Comparison of ENCODE assay signal across 17 cellular contexts in the genomic region with DNA sequence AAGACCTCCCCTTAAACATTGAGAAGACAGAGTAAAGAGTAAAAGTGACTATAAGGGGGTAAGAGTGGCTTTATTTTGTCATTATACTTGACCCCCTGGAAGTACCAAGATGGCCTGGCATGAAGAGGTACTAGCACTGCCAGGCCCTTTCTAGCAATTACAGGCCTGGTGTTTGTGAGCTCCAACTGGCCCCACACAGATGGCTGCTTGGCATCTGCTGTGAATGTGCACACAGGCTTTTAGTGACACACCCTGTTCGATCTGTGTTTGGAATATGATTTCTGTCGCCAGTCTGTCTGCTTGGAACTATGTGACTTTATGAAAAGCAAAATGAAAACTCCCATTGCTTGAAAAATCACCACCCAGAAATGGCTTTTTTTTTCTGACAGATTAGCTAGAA.
"Had no signal": no experiment of that assay in that cellular context is flagged by ENCODE, and none has a peak within 500 bp of the region (broad histone marks: within the 10 kb centered on the region; RNA-seq: fewer than 3 reads in every experiment).

No MANE protein-coding gene starts in this region.

- H3K27ac Mint-ChIP-seq: activated CD8-positive, alpha-beta T cell treated with anti-CD3 and anti-CD28 coated beads for 36 hours; activated naive CD8-positive, alpha-beta T cell; activated T-cell treated with anti-CD3 and anti-CD28 coated beads, Interleukin-2, amount 50 U/mL, for 72 hours; dendritic cell treated with granulocyte-macrophage colony-stimulating factor and Interleukin-4, amounts not matched to agents 40 ng/mL and 50 ng/mL, for 4 days; effector memory CD8-positive, alpha-beta T cell; naive thymus-derived CD4-positive, alpha-beta T cell; stimulated activated effector memory CD8-positive, alpha-beta T cell treated with anti-CD3 and anti-CD28 coated beads, Interleukin-12 subunit alpha, Interleukin-12 subunit beta, amount 100 ng/mL, for 72 hours; WTC11 had no signal

- ATAC-seq: activated CD8-positive, alpha-beta T cell treated with anti-CD3 and anti-CD28 coated beads for 36 hours; activated T-cell treated with anti-CD3 and anti-CD28 coated beads, Interleukin-2, amount 50 U/mL, for 72 hours; body of pancreas; effector memory CD8-positive, alpha-beta T cell; heart left ventricle; naive thymus-derived CD4-positive, alpha-beta T cell; pancreas; stimulated activated effector memory CD8-positive, alpha-beta T cell treated with anti-CD3 and anti-CD28 coated beads, Interleukin-12 subunit alpha, Interleukin-12 subunit beta, amount 100 ng/mL, for 72 hours; WTC11 had no signal

- DNase-seq: activated CD4-positive, alpha-beta T cell treated with anti-CD3 and anti-CD28 coated beads for 4 hours; activated CD8-positive, alpha-beta T cell treated with anti-CD3 and anti-CD28 coated beads for 36 hours; activated gamma-delta T cell; activated T-cell treated with anti-CD3 and anti-CD28 coated beads, Interleukin-2, amount 50 U/mL, for 72 hours; body of pancreas; effector memory CD8-positive, alpha-beta T cell; foreskin melanocyte; heart left ventricle; naive thymus-derived CD4-positive, alpha-beta T cell; pancreas; sigmoid colon; T-helper 2 cell had no signal

- H3K27me3 Mint-ChIP-seq: activated CD8-positive, alpha-beta T cell treated with anti-CD3 and anti-CD28 coated beads for 36 hours; activated naive CD8-positive, alpha-beta T cell; central memory CD8-positive, alpha-beta T cell; effector memory CD8-positive, alpha-beta T cell; naive thymus-derived CD4-positive, alpha-beta T cell had no signal

- H3K4me1 Mint-ChIP-seq: central memory CD8-positive, alpha-beta T cell; stimulated activated effector memory CD8-positive, alpha-beta T cell treated with anti-CD3 and anti-CD28 coated beads, Interleukin-12 subunit alpha, Interleukin-12 subunit beta, amount 100 ng/mL, for 72 hours had no signal

- H3K36me3 Mint-ChIP-seq: activated naive CD8-positive, alpha-beta T cell; naive thymus-derived CD4-positive, alpha-beta T cell; stimulated activated effector memory CD8-positive, alpha-beta T cell treated with anti-CD3 and anti-CD28 coated beads, Interleukin-12 subunit alpha, Interleukin-12 subunit beta, amount 100 ng/mL, for 72 hours; WTC11 had no signal

- H3K4me3 Mint-ChIP-seq: activated CD8-positive, alpha-beta T cell treated with anti-CD3 and anti-CD28 coated beads for 36 hours; activated naive CD8-positive, alpha-beta T cell; activated T-cell treated with anti-CD3 and anti-CD28 coated beads, Interleukin-2, amount 50 U/mL, for 72 hours; central memory CD8-positive, alpha-beta T cell; dendritic cell treated with granulocyte-macrophage colony-stimulating factor and Interleukin-4, amounts not matched to agents 40 ng/mL and 50 ng/mL, for 4 days; effector memory CD8-positive, alpha-beta T cell; naive thymus-derived CD4-positive, alpha-beta T cell; stimulated activated effector memory CD8-positive, alpha-beta T cell treated with anti-CD3 and anti-CD28 coated beads, Interleukin-12 subunit alpha, Interleukin-12 subunit beta, amount 100 ng/mL, for 72 hours; WTC11 had no signal

- H3K9me3 Mint-ChIP-seq: activated CD8-positive, alpha-beta T cell treated with anti-CD3 and anti-CD28 coated beads for 36 hours; central memory CD8-positive, alpha-beta T cell; dendritic cell treated with granulocyte-macrophage colony-stimulating factor and Interleukin-4, amounts not matched to agents 40 ng/mL and 50 ng/mL, for 4 days; effector memory CD8-positive, alpha-beta T cell; stimulated activated effector memory CD8-positive, alpha-beta T cell treated with anti-CD3 and anti-CD28 coated beads, Interleukin-12 subunit alpha, Interleukin-12 subunit beta, amount 100 ng/mL, for 72 hours; WTC11 had no signal
